In genomic region chr6:36247691-36248090, GRCh38 we compare ENCODE assay signal across 17 cellular contexts. TPM values are rescaled to one million over a fixed set of nuclear protein-coding genes. Genes with fewer than 3 reads are reported as not detected.
DNase-seq lines count a peak whose midpoint lies in the region; ATAC-seq and TF ChIP-seq lines count a peak whose summit lies in the region.
"Had no signal": no experiment of that assay in that cellular context is flagged by ENCODE, and none has a peak within 500 bp of the region (broad histone marks: within the 10 kb centered on the region; RNA-seq: fewer than 3 reads in every experiment).

No MANE protein-coding gene starts in this region.

- DNase-seq in GM23338 (ENCODE audit: low spot score) (no peak), choroid plexus epithelial cell (ENCODE audit: low read depth) (peak; percentile 57), mesenchymal stem cell (no peak), vagina (ENCODE audit: extremely low spot score in 2 of 2) (no peak)
- no peak for DNase-seq in naive thymus-derived CD8-positive, alpha-beta T cell
- no peak for DNase-seq in stimulated activated CD4-positive, alpha-beta T cell treated with anti-CD3 and anti-CD28 coated beads, Interleukin-2, amount 100 ng/mL, for 48 hours
- DNase-seq: anterior cingulate cortex; CD8-positive, alpha-beta T cell; H7; left ventricle myocardium inferior; natural killer cell; NCI-H774; psoas muscle had no signal

- 82% methylated on average over 5 of the region's 6 CpGs for WGBS in mesenchymal stem cell

- H2BK12ac ChIP-seq in mesenchymal stem cell (ENCODE audit: low read length in 2 of 2), result no peak overlapping the region

- H3K4me1 ChIP-seq in GM23338 (ENCODE audit: insufficient read depth) (peaks cover 22% of the 10 kb centered on the region), mesenchymal stem cell (ENCODE audit: control insufficient read depth, insufficient read depth, low read depth, low read length) (peaks cover 5% of the 10 kb centered on the region), vagina (peaks cover 24% of the 10 kb centered on the region)
- H3K4me1 ChIP-seq: left ventricle myocardium inferior, psoas muscle had no signal

- no peak overlapping the region for H3K4me3 Mint-ChIP-seq in GM23338
- H3K4me3 Mint-ChIP-seq in naive thymus-derived CD8-positive, alpha-beta T cell, result no peak overlapping the region
- H3K4me3 Mint-ChIP-seq: CD8-positive, alpha-beta T cell; dendritic cell treated with granulocyte-macrophage colony-stimulating factor and Interleukin-4, amounts not matched to agents 40 ng/mL and 50 ng/mL, for 4 days; natural killer cell had no signal

- peak overlapping the region; percentile 77 for H3K9ac ChIP-seq in mesenchymal stem cell (ENCODE audit: low read length)

- H3K79me2 ChIP-seq in GM23338 (replicated peaks; ENCODE audit: insufficient read depth), result no peaks in the 10 kb centered on the region

- H3K27me3 ChIP-seq in GM23338 (ENCODE audit: insufficient read depth), result no peaks in the 10 kb centered on the region
- H3K27me3 ChIP-seq in mesenchymal stem cell (ENCODE audit: control insufficient read depth in 1 of 2, insufficient read depth in 1 of 2, low read length in 2 of 2), result peaks cover 0 to 6% of the 10 kb centered on the region in 2 experiments
- H3K27me3 ChIP-seq in vagina, result no peaks in the 10 kb centered on the region

- no peak overlapping the region for H3K18ac ChIP-seq in mesenchymal stem cell (ENCODE audit: low read depth in 1 of 2, low read length in 2 of 2)

- H3K4me2 ChIP-seq in GM23338 (no peak overlapping the region), mesenchymal stem cell (ENCODE audit: low read length, poor library complexity, severe bottlenecking) (no peak overlapping the region)

- H3K14ac ChIP-seq in mesenchymal stem cell (ENCODE audit: low read length in 2 of 2), result no peak overlapping the region

- no peaks in the 10 kb centered on the region for H3K9me3 Mint-ChIP-seq in GM23338
- no peaks in the 10 kb centered on the region for H3K9me3 Mint-ChIP-seq in naive thymus-derived CD8-positive, alpha-beta T cell
- H3K9me3 Mint-ChIP-seq: activated T-helper 2 cell treated with anti-CD3 and anti-CD28 coated beads, Interferon-gamma antibody, Interleukin-2, Interleukin-4, amounts not matched to agents 10 μg/mL and 5 μg/mL and 100 μg/mL, durations not matched to agents 14 hours and 24 hours and 36 hours; CD8-positive, alpha-beta T cell; dendritic cell treated with granulocyte-macrophage colony-stimulating factor and Interleukin-4, amounts not matched to agents 40 ng/mL and 50 ng/mL, for 4 days; natural killer cell had no signal

- no peak overlapping the region for H2BK15ac ChIP-seq in mesenchymal stem cell (ENCODE audit: low read depth, poor library complexity, severe bottlenecking)

- intact Hi-C loops in vagina (cut with DNase I), result no loop called here

- H2BK120ac ChIP-seq in mesenchymal stem cell (ENCODE audit: low read depth, low read length), result no peak overlapping the region

- no peak overlapping the region for H2AK5ac ChIP-seq in mesenchymal stem cell (ENCODE audit: low read length, severe bottlenecking)

- H3K4me3 ChIP-seq in GM23338, result no peak overlapping the region
- no peak overlapping the region for H3K4me3 ChIP-seq in choroid plexus epithelial cell (ENCODE audit: low read depth, low read length)
- peak overlapping the region in 1 of 2 experiments; percentile 10 for H3K4me3 ChIP-seq in mesenchymal stem cell (ENCODE audit: insufficient read depth in 1 of 2, low read depth in 1 of 2, low read length in 2 of 2)
- no peak overlapping the region for H3K4me3 ChIP-seq in vagina
- H3K4me3 ChIP-seq: left ventricle myocardium inferior, psoas muscle had no signal

- no peak for ATAC-seq in GM23338
- ATAC-seq in GM21825 (IDR thresholded peaks at IDR 0.05; ENCODE audit: unreplicated experiment), result no peak
- ATAC-seq in naive thymus-derived CD8-positive, alpha-beta T cell, result no peak
- ATAC-seq: CD8-positive, alpha-beta T cell had no signal

- H3K4ac ChIP-seq in mesenchymal stem cell (ENCODE audit: low read depth in 1 of 2, low read length in 2 of 2), result no peak overlapping the region

- 0 out of 2 replicates have a peak, but pooled peaks cover 3% of the 10 kb centered on the region for H3F3A ChIP-seq in GM23338 (replicated peaks; ENCODE audit: low read depth)

- POLR2A ChIA-PET in naive thymus-derived CD8-positive, alpha-beta T cell (lab: Charles Lee), result no interaction called here

- no peaks in the 10 kb centered on the region for H3K79me1 ChIP-seq in mesenchymal stem cell (replicated peaks; ENCODE audit: low read length, poor library complexity, severe bottlenecking)

- H3K9me2 ChIP-seq in GM23338 (ENCODE audit: insufficient read depth), result 0 out of 2 replicates have a peak, but pooled peaks cover 6% of the 10 kb centered on the region

- H4K20me1 ChIP-seq in GM23338 (replicated peaks; ENCODE audit: insufficient read depth), result no peaks in the 10 kb centered on the region

- peaks cover 3% of the 10 kb centered on the region for H3K27me3 Mint-ChIP-seq in GM23338 (ENCODE audit: insufficient read depth, low read depth, poor library complexity)
- H3K27me3 Mint-ChIP-seq in naive thymus-derived CD8-positive, alpha-beta T cell, result peaks cover 8 to 17% (median 12%) of the 10 kb centered on the region in 5 donors

- H3K27ac ChIP-seq in GM23338 (ENCODE audit: low read depth) (no peak overlapping the region), mesenchymal stem cell (ENCODE audit: low read length, poor library complexity, severe bottlenecking) (no peak overlapping the region), vagina (peak overlapping the region; percentile 48)
- H3K27ac ChIP-seq: psoas muscle had no signal

- H3K23ac ChIP-seq in mesenchymal stem cell (ENCODE audit: low read length in 2 of 2), result no peak overlapping the region

- H3K9me3 ChIP-seq in mesenchymal stem cell (ENCODE audit: control insufficient read depth, low read length), result no peaks in the 10 kb centered on the region
- H3K9me3 ChIP-seq in vagina, result no peaks in the 10 kb centered on the region
- H3K9me3 ChIP-seq: left ventricle myocardium inferior, psoas muscle had no signal

- H2AFZ ChIP-seq in GM23338 (peak overlapping the region; percentile 87; the same call in 1 of the 2 replicates), mesenchymal stem cell (ENCODE audit: low read depth, low read length) (no peak overlapping the region)

- TF ChIP-seq CTCF in GM23338 (conservative IDR thresholded peaks at IDR 0.05; ENCODE audit: low read depth in 2 of 2), result no peak
- TF ChIP-seq CTCF in choroid plexus epithelial cell (conservative IDR thresholded peaks at IDR 0.05; ENCODE audit: low read depth, low read length), result no peak
- TF ChIP-seq CTCF in vagina (IDR thresholded peaks at IDR 0.05), result no peak

- TF ChIP-seq POLR2A in vagina (IDR thresholded peaks at IDR 0.05), result no peak

- H4K8ac ChIP-seq in mesenchymal stem cell (ENCODE audit: low read length), result no peak overlapping the region

- no peak overlapping the region for H3K27ac Mint-ChIP-seq in GM23338
- H3K27ac Mint-ChIP-seq in naive thymus-derived CD8-positive, alpha-beta T cell, result no peak overlapping the region
- H3K27ac Mint-ChIP-seq: activated T-helper 2 cell treated with anti-CD3 and anti-CD28 coated beads, Interferon-gamma antibody, Interleukin-2, Interleukin-4, amounts not matched to agents 10 μg/mL and 5 μg/mL and 100 μg/mL, durations not matched to agents 14 hours and 24 hours and 36 hours; CD8-positive, alpha-beta T cell; natural killer cell had no signal

- H2BK5ac ChIP-seq in mesenchymal stem cell (ENCODE audit: low read depth, low read length, poor library complexity, severe bottlenecking), result no peak overlapping the region

- H3K36me3 Mint-ChIP-seq in GM23338 (ENCODE audit: low read depth), result no peaks in the 10 kb centered on the region
- no peaks in the 10 kb centered on the region for H3K36me3 Mint-ChIP-seq in naive thymus-derived CD8-positive, alpha-beta T cell
- H3K36me3 Mint-ChIP-seq: CD8-positive, alpha-beta T cell; natural killer cell had no signal

- no peak overlapping the region for H4K91ac ChIP-seq in mesenchymal stem cell (ENCODE audit: low read length)

- H3K4me1 Mint-ChIP-seq in GM23338, result peaks cover 44% of the 10 kb centered on the region
- H3K4me1 Mint-ChIP-seq in naive thymus-derived CD8-positive, alpha-beta T cell, result peaks cover 6 to 14% (median 11%) of the 10 kb centered on the region in 4 donors

- H3K36me3 ChIP-seq in GM23338 (ENCODE audit: insufficient read depth) (no peaks in the 10 kb centered on the region), mesenchymal stem cell (ENCODE audit: control insufficient read depth in 1 of 2, insufficient read depth in 2 of 2, low read depth in 1 of 2, low read length in 2 of 2) (no peaks in the 10 kb centered on the region), vagina (no peaks in the 10 kb centered on the region)
- H3K36me3 ChIP-seq: left ventricle myocardium inferior had no signal

TF ChIP-seq in GM23338, 12 proteins besides CTCF, POLR2A, EP300 and RAD21 (continues in another document):
- TF ChIP-seq ZNF331 (CRISPR knock-in tag; IDR thresholded peaks at IDR 0.05; ENCODE audit: low read depth), result no peak

RNA-seq across cellular contexts. Expression of gene PNPLA1, which starts 22.2 kb away (rescaled TPM):
- not detected in 2 replicates for total RNA-seq in GM23338 (2014; rRNA removed; shearing (Covaris generic))
- polyA plus RNA-seq in GM23338 (2016; fragmentation: Nextera tagmentation; extraction: Ambion mirVana), result not detected in 2 replicates
- polyA plus RNA-seq in mesenchymal stem cell (2013, experiment 1 of 2), result not detected
- 0.01 TPM for polyA plus RNA-seq in mesenchymal stem cell (2013, experiment 2 of 2)
- not detected for total RNA-seq in vagina
- not detected for total RNA-seq in naive thymus-derived CD8-positive, alpha-beta T cell
- not detected for polyA plus RNA-seq in naive thymus-derived CD8-positive, alpha-beta T cell
- total RNA-seq: activated T-helper 2 cell treated with anti-CD3 and anti-CD28 coated beads, Interferon-gamma antibody, Interleukin-2, Interleukin-4, amounts not matched to agents 10 μg/mL and 5 μg/mL and 100 μg/mL, durations not matched to agents 14 hours and 24 hours and 36 hours; H7; left ventricle myocardium inferior; psoas muscle; subcutaneous adipose tissue had no signal

RNA-seq across cellular contexts. Expression of gene BRPF3, which starts 51.1 kb away (rescaled TPM):
- 33.2 and 47.5 TPM in 2 replicates for total RNA-seq in GM23338 (2014; rRNA removed; shearing (Covaris generic))
- polyA plus RNA-seq in GM23338 (2016; fragmentation: Nextera tagmentation; extraction: Ambion mirVana), result 11.3 and 11.8 TPM in 2 replicates
- polyA plus RNA-seq in mesenchymal stem cell (2013, experiment 1 of 2), result 27.4 TPM
- 25.6 TPM for polyA plus RNA-seq in mesenchymal stem cell (2013, experiment 2 of 2)
- 18.7 TPM for total RNA-seq in vagina
- 10 to 100 TPM; 35.9 to 38.6 TPM for total RNA-seq in naive thymus-derived CD8-positive, alpha-beta T cell
- polyA plus RNA-seq in naive thymus-derived CD8-positive, alpha-beta T cell, result 1 to 10 TPM; 3.5 to 8.4 (median 3.9) TPM
